Comparison of ENCODE assay signal across 2 cellular contexts in genomic region chr17:40471856-40472732, GRCh38.
TF ChIP-seq lines count a peak whose summit lies in the region.

No MANE protein-coding gene starts in this region.

TF ChIP-seq in HCT116, 20 proteins besides CTCF, POLR2A, EP300 and RAD21:
- no peak for TF ChIP-seq ATF3 (IDR thresholded peaks at IDR 0.05)
- no peak for TF ChIP-seq CBX3 (IDR thresholded peaks at IDR 0.05; ENCODE audit: low read depth)
- no peak for TF ChIP-seq POLR2AphosphoS5 (IDR thresholded peaks at IDR 0.05; ENCODE audit: low read depth, low read length)
- no peak for TF ChIP-seq JUND (IDR thresholded peaks at IDR 0.05)
- TF ChIP-seq ZBTB33 (IDR thresholded peaks at IDR 0.05; ENCODE audit: extremely low read depth, insufficient replicate concordance, low read length), result no peak
- no peak for TF ChIP-seq EZH2 (IDR thresholded peaks at IDR 0.05)
- TF ChIP-seq YY1 (IDR thresholded peaks at IDR 0.05; ENCODE audit: extremely low read depth, insufficient replicate concordance, low read depth, low read length), result no peak

TF ChIP-seq in WTC11, 78 proteins besides CTCF, POLR2A, EP300 and RAD21:
- TF ChIP-seq SP1 (CRISPR knock-in tag; conservative IDR thresholded peaks at IDR 0.05), result no peak
- no peak for TF ChIP-seq USF2 (CRISPR knock-in tag; IDR thresholded peaks at IDR 0.05)
- no peak for TF ChIP-seq ESRRA (CRISPR knock-in tag; IDR thresholded peaks at IDR 0.05; ENCODE audit: borderline replicate concordance)
- no peak for TF ChIP-seq OVOL2 (CRISPR knock-in tag; IDR thresholded peaks at IDR 0.05; ENCODE audit: borderline replicate concordance)
- TF ChIP-seq PRRX2 (CRISPR knock-in tag; IDR thresholded peaks at IDR 0.05), result no peak
- no peak for TF ChIP-seq ZNF416 (CRISPR knock-in tag; IDR thresholded peaks at IDR 0.05)
- TF ChIP-seq HMGXB4 (CRISPR knock-in tag; IDR thresholded peaks at IDR 0.05), result no peak
